25 cellular contexts compared by ENCODE assay signal in the genomic region with DNA sequence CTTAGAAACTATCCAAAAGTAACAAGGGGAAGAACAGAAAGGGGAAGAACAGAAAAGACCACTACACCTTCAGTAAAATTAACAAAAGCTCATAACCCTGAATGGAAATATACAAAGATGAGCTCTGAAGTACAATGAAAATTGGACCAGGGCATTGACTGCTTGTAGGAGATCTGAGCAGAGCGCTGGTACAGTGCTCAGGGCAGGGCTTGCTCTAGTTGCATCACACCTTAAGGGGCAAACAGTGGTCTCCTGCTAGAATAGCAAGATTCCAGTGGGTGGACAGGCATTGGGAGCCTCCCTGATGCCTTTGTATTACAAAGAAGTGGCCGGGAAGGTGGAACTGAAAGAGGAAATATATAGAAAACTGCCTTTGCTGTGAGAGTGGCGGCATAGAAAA.
"Had no signal": no experiment of that assay in that cellular context is flagged by ENCODE, and none has a peak within 500 bp of the region (broad histone marks: within the 10 kb centered on the region; RNA-seq: fewer than 3 reads in every experiment).

No MANE protein-coding gene starts in this region.

- ATAC-seq: left colon; left lung; lower lobe of right lung; naive thymus-derived CD8-positive, alpha-beta T cell; pancreas; right cardiac atrium; sciatic nerve; stimulated activated effector memory CD8-positive, alpha-beta T cell treated with anti-CD3 and anti-CD28 coated beads, Interleukin-12 subunit alpha, Interleukin-12 subunit beta, amount 100 ng/mL, for 72 hours; upper lobe of right lung had no signal

- H3K27me3 ChIP-seq: left lung, suprapubic skin, tibial artery had no signal

- H3K27ac ChIP-seq: left lung, lower lobe of right lung, pancreas, prostate gland, skin epidermis, spleen, suprapubic skin, thoracic aorta, tibial artery, upper lobe of right lung had no signal

- H3K9me3 ChIP-seq: left lung, lower lobe of right lung, pancreas, prostate gland, spleen, suprapubic skin, thoracic aorta, tibial artery, upper lobe of right lung had no signal

- DNase-seq: kidney glomerular epithelial cell; left colon; lower lobe of right lung; mammary epithelial cell; mesenchymal stem cell; naive thymus-derived CD8-positive, alpha-beta T cell; nucleus accumbens; pancreas; retina; right cardiac atrium; spleen; stimulated activated CD4-positive, alpha-beta T cell treated with anti-CD3 and anti-CD28 coated beads, Interleukin-4, amount 100 ng/mL, for 24 hours; stimulated activated naive CD4-positive, alpha-beta T cell; tibial artery; trophoblast cell; upper lobe of right lung had no signal

- H3K4me1 ChIP-seq: left lung, lower lobe of right lung, pancreas, prostate gland, spleen, suprapubic skin, tibial artery, upper lobe of right lung had no signal

- FAIRE-seq: keratinocyte, pancreas, urothelium cell line had no signal

- H3K4me3 ChIP-seq: left lung, lower lobe of right lung, pancreas, prostate gland, skin epidermis, spleen, suprapubic skin, thoracic aorta, tibial artery, upper lobe of right lung had no signal

- H3K36me3 ChIP-seq: left lung, lower lobe of right lung, pancreas, prostate gland, spleen, suprapubic skin, thoracic aorta, tibial artery, upper lobe of right lung had no signal
